Comparison of ENCODE assay signal across 8 cellular contexts in the genomic region with DNA sequence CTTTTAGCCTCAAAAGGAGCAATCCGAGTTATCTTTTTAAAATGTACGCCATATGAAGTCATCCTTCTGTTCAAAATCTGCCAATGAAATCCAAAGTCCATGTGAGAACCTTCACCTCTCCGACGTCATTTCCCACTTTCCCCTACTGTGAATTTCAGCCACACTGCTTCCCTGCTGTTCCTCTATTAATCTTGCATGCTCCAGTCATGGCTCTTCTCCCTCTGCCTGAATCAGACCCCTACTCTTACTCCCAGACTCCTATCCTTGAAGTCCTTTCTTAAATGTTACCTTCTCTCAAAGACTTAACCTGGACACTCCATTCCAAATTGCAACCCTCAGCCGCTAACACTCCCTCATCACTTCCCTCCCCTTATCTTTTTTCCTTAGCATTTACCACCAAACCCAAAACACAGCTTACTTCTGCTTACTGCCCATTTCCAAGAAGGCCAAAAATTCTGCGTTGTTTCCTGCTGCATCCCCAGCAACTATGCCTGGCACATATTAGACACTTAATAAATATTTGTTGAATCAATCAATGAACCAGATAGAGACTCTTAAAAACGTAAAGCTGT. TPM values are rescaled to one million over a fixed set of nuclear protein-coding genes. Genes with fewer than 3 reads are reported as not detected.
DNase-seq lines count a peak whose midpoint lies in the region; ATAC-seq and TF ChIP-seq lines count a peak whose summit lies in the region.

No MANE protein-coding gene starts in this region.

- TF ChIP-seq POLR2A in ovary (IDR thresholded peaks at IDR 0.05), result no peak

- peaks cover 46% of the 10 kb centered on the region for H3K36me3 Mint-ChIP-seq in activated CD4-positive, alpha-beta T cell treated with anti-CD3 and anti-CD28 coated beads for 36 hours (ENCODE audit: low read depth)
- H3K36me3 Mint-ChIP-seq in endothelial cell (ENCODE audit: low read depth, unreplicated experiment), result peaks cover 31% of the 10 kb centered on the region

- TF ChIP-seq EP300 in ovary (IDR thresholded peaks at IDR 0.05), result no peak

- peaks cover 43% of the 10 kb centered on the region for H3K4me1 Mint-ChIP-seq in activated CD4-positive, alpha-beta T cell treated with anti-CD3 and anti-CD28 coated beads for 36 hours
- H3K4me1 Mint-ChIP-seq in endothelial cell (ENCODE audit: unreplicated experiment), result peaks cover 29% of the 10 kb centered on the region

- H3K9me3 Mint-ChIP-seq in activated CD4-positive, alpha-beta T cell treated with anti-CD3 and anti-CD28 coated beads for 36 hours (ENCODE audit: low read depth), result no peaks in the 10 kb centered on the region
- H3K9me3 Mint-ChIP-seq in endothelial cell (ENCODE audit: unreplicated experiment), result no peaks in the 10 kb centered on the region

- 50 to 57% (median 53%) methylated on average over 7 of the region's 7 CpGs for WGBS in ovary, 3 donors

- peaks cover 4% of the 10 kb centered on the region for H3K4me1 ChIP-seq in ovary (ENCODE audit: insufficient read depth)

- peaks cover 4% of the 10 kb centered on the region for H3K27me3 Mint-ChIP-seq in activated CD4-positive, alpha-beta T cell treated with anti-CD3 and anti-CD28 coated beads for 36 hours
- H3K27me3 Mint-ChIP-seq in endothelial cell (ENCODE audit: unreplicated experiment), result peaks cover 8% of the 10 kb centered on the region

- H3K9me3 ChIP-seq in ovary, result no peaks in the 10 kb centered on the region

- intact Hi-C loops in activated CD4-positive, alpha-beta T cell treated with anti-CD3 and anti-CD28 coated beads for 36 hours (cut with DNase I, micrococcal nuclease), result loop anchor here (2.0 to 10.0 kb wide), 5 partner anchors 42 to 1867 kb away; a partner anchor contains a TSS
- intact Hi-C loops in ovary (cut with DNase I), result loop anchor here in 2 of 4 donors (2.0 kb wide), 1 partner anchor 29 kb away; a partner anchor contains a TSS

- no peak for ATAC-seq in activated CD4-positive, alpha-beta T cell treated with anti-CD3 and anti-CD28 coated beads for 36 hours
- no peak for ATAC-seq in GM18861 (IDR thresholded peaks at IDR 0.05; ENCODE audit: unreplicated experiment)

- peak overlapping the region; percentile 99 for H3K27ac Mint-ChIP-seq in activated CD4-positive, alpha-beta T cell treated with anti-CD3 and anti-CD28 coated beads for 36 hours
- peak overlapping the region; percentile 68 for H3K27ac Mint-ChIP-seq in endothelial cell (ENCODE audit: unreplicated experiment)

- no peak for TF ChIP-seq CTCF in endothelial cell (IDR thresholded peaks at IDR 0.05; ENCODE audit: unreplicated experiment)
- no peak for TF ChIP-seq CTCF in ovary (IDR thresholded peaks at IDR 0.05)

- H3K4me3 ChIP-seq in ovary, result peak overlapping the region; percentile 94

- H3K27me3 ChIP-seq in ovary, result no peaks in the 10 kb centered on the region

- DNase-seq in activated CD4-positive, alpha-beta T cell treated with anti-CD3 and anti-CD28 coated beads for 36 hours, result no peak
- no peak for DNase-seq in activated CD4-positive, alpha-beta T cell treated with anti-CD3 and anti-CD28 coated beads for 1 hour
- DNase-seq in RPMI7951 (ENCODE audit: low read depth) (peak; percentile 51), endothelial cell (ENCODE audit: low spot score) (no peak), ovary (peak in 1 of 5 donors; percentile 28), NCI-H774 (lab: John Stamatoyannopoulos, UW) (no peak), islet precursor cell (no peak)

- CTCF ChIA-PET in activated CD4-positive, alpha-beta T cell treated with anti-CD3 and anti-CD28 coated beads for 36 hours (lab: Charles Lee), result interaction anchor here (0.6 to 5.3 kb wide), 4 partner anchors 25 to 65 kb away, joined by 3 to 26 read pairs (median 4); no protein-coding TSS in a partner anchor

- POLR2A ChIA-PET in activated CD4-positive, alpha-beta T cell treated with anti-CD3 and anti-CD28 coated beads for 36 hours (lab: Charles Lee), result interaction anchor here (2.9 kb wide), 1 partner anchor 31 kb away, joined by 25 read pairs; no protein-coding TSS in a partner anchor

- no peaks in the 10 kb centered on the region for H3K36me3 ChIP-seq in ovary

- H3K27ac ChIP-seq in ovary, result no peak overlapping the region

- H3K4me3 Mint-ChIP-seq in activated CD4-positive, alpha-beta T cell treated with anti-CD3 and anti-CD28 coated beads for 36 hours, result peak overlapping the region; percentile 99
- H3K4me3 Mint-ChIP-seq in endothelial cell (ENCODE audit: unreplicated experiment), result peak overlapping the region; percentile 99

RNA-seq across cellular contexts. Expression of a gene that starts 1.2 kb away (rescaled TPM):
- 1 to 10 TPM; 2.8 to 3.5 TPM for total RNA-seq in activated CD4-positive, alpha-beta T cell treated with anti-CD3 and anti-CD28 coated beads for 36 hours
- total RNA-seq in RPMI7951 (2014; rRNA removed; shearing (Covaris generic)), result 16.7 and 18.3 TPM in 2 replicates
- total RNA-seq in endothelial cell (ENCODE audit: unreplicated experiment) (4.3 TPM), ovary (10 to 100 TPM; 10.2 to 16.8 (median 13.4) TPM)
- 10 to 100 TPM in 1 of 2 donors, 1 to 10 TPM in 1; 8.7 to 18.9 TPM for polyA plus RNA-seq in ovary

RNA-seq across cellular contexts. Expression of a gene that starts 1.3 kb away (rescaled TPM):
- total RNA-seq in activated CD4-positive, alpha-beta T cell treated with anti-CD3 and anti-CD28 coated beads for 36 hours, result 1,000 to 10,000 TPM; 2,605 to 3,065 TPM
- 2,807 and 3,262 TPM in 2 replicates for total RNA-seq in RPMI7951 (2014; rRNA removed; shearing (Covaris generic))
- total RNA-seq in endothelial cell (ENCODE audit: unreplicated experiment), result 2,853 TPM
- 1,000 to 10,000 TPM; 3,013 to 4,925 (median 3,735) TPM for total RNA-seq in ovary
- 1,000 to 10,000 TPM; 4,714 to 6,966 TPM for polyA plus RNA-seq in ovary

RNA-seq across cellular contexts. Expression of a gene that starts 29.5 kb away (rescaled TPM):
- total RNA-seq in activated CD4-positive, alpha-beta T cell treated with anti-CD3 and anti-CD28 coated beads for 36 hours, result 1 to 10 TPM; 2.4 to 2.7 TPM
- 28.2 and 35.7 TPM in 2 replicates for total RNA-seq in RPMI7951 (2014; rRNA removed; shearing (Covaris generic))
- total RNA-seq in endothelial cell (ENCODE audit: unreplicated experiment), result 17.2 TPM
- total RNA-seq in ovary, result 10 to 100 TPM; 29.9 to 74.3 (median 37.2) TPM
- 10 to 100 TPM; 26.9 to 33.3 TPM for polyA plus RNA-seq in ovary
